Comparison of ENCODE assay signal across 24 cellular contexts in genomic region chr5:56206126-56206525, GRCh38. TPM values are rescaled to one million over a fixed set of nuclear protein-coding genes. Genes with fewer than 3 reads are reported as not detected.
DNase-seq lines count a peak whose midpoint lies in the region; ATAC-seq, FAIRE-seq and TF ChIP-seq lines count a peak whose summit lies in the region.
"Had no signal": no experiment of that assay in that cellular context is flagged by ENCODE, and none has a peak within 500 bp of the region (broad histone marks: within the 10 kb centered on the region; RNA-seq: fewer than 3 reads in every experiment).

No MANE protein-coding gene starts in this region.

- H3K4me3 ChIP-seq in PC-3 (ENCODE audit: low read length) (no peak overlapping the region), endothelial cell of umbilical vein (replicated peaks in 1 of 3; ENCODE audit: insufficient read depth in 1 of 3, low read depth in 1 of 3, low read length in 3 of 3) (no peak overlapping the region), osteoblast (ENCODE audit: insufficient read depth, low read length) (no peak overlapping the region)
- H3K4me3 ChIP-seq: adrenal gland, cardiac muscle cell, smooth muscle cell, thyroid gland had no signal

- H3K79me2 ChIP-seq in PC-3 (ENCODE audit: low read length) (no peaks in the 10 kb centered on the region), endothelial cell of umbilical vein (ENCODE audit: control insufficient read depth, insufficient read depth, low read length) (no peaks in the 10 kb centered on the region), osteoblast (ENCODE audit: insufficient read depth, low read length) (no peaks in the 10 kb centered on the region)

- H3F3A ChIP-seq in PC-3 (ENCODE audit: low read length, unreplicated experiment): no peaks in the 10 kb centered on the region

- intact Hi-C loops in PC-3 (cut with micrococcal nuclease) (loop anchor here (5.0 kb wide), 1 partner anchor 56 kb away; no protein-coding TSS in a partner anchor), endothelial cell of umbilical vein (cut with micrococcal nuclease) (no loop called here)

- H3K27me3 ChIP-seq in PC-3 (ENCODE audit: low read length) (no peaks in the 10 kb centered on the region), endothelial cell of umbilical vein (ENCODE audit: control insufficient read depth in 2 of 2, insufficient read depth in 2 of 2, low read length in 2 of 2) (no peaks in the 10 kb centered on the region), osteoblast (ENCODE audit: insufficient read depth, low read length) (no peaks in the 10 kb centered on the region)
- H3K27me3 ChIP-seq: adrenal gland, BE2C, cardiac muscle cell, thyroid gland had no signal

- H3K9me2 ChIP-seq in PC-3 (replicated peaks; ENCODE audit: low read length): no peaks in the 10 kb centered on the region

- H3K36me3 ChIP-seq in PC-3 (ENCODE audit: low read depth, low read length): no peaks in the 10 kb centered on the region
- no peaks in the 10 kb centered on the region for H3K36me3 ChIP-seq in endothelial cell of umbilical vein (ENCODE audit: control insufficient read depth in 2 of 2, extremely low read depth in 1 of 2, insufficient read depth in 2 of 2, low read length in 2 of 2)
- H3K36me3 ChIP-seq in osteoblast (ENCODE audit: insufficient read depth, low read length): no peaks in the 10 kb centered on the region
- H3K36me3 ChIP-seq: adrenal gland, BE2C, cardiac muscle cell, thyroid gland had no signal

- TF ChIP-seq POLR2A in endothelial cell of umbilical vein (IDR thresholded peaks at IDR 0.05; ENCODE audit: low read depth, low read length): no peak

- peak; percentile 81 for FAIRE-seq in endothelial cell of umbilical vein (lab: Jason Lieb, UNC)
- FAIRE-seq: H54 had no signal

- H3K9me1 ChIP-seq in endothelial cell of umbilical vein (replicated peaks; ENCODE audit: control insufficient read depth, extremely low read depth, insufficient read depth, low read length): no peaks in the 10 kb centered on the region

- H3K9ac ChIP-seq in PC-3 (ENCODE audit: low read length) (no peak overlapping the region), endothelial cell of umbilical vein (replicated peaks; ENCODE audit: extremely low read depth, insufficient read depth, low read length) (peak overlapping the region; percentile 41)

- ATAC-seq in PC-3 (peak; percentile 68), HG02938 (IDR thresholded peaks at IDR 0.05; ENCODE audit: unreplicated experiment) (no peak), HG02981 (IDR thresholded peaks at IDR 0.05; ENCODE audit: unreplicated experiment) (no peak)
- ATAC-seq: activated CD8-positive, alpha-beta T cell treated with anti-CD3 and anti-CD28 coated beads, Interleukin-2, amount 10 ng/mL, durations not matched to agents 7 days and 5 days had no signal

- CTCF ChIA-PET in PC-3 (lab: Charles Lee) (no interaction called here), endothelial cell of umbilical vein (lab: Charles Lee) (interaction anchor here (1.2 to 1.7 kb wide), 4 partner anchors 58 to 632 kb away, joined by 3 to 6 read pairs (median 4); no protein-coding TSS in a partner anchor), RWPE1 (lab: Yijun Ruan, JAX) (interaction anchor here (0.8 to 1.8 kb wide), 2 partner anchors 269 to 1908 kb away, joined by 4 to 6 read pairs; no protein-coding TSS in a partner anchor)

- H3K4me2 ChIP-seq in PC-3 (ENCODE audit: low read length) (no peak overlapping the region), endothelial cell of umbilical vein (ENCODE audit: insufficient read depth, low read length) (peak overlapping the region; percentile 20), osteoblast (ENCODE audit: insufficient read depth, low read length) (peak overlapping the region; percentile 4)
- H3K4me2 ChIP-seq: smooth muscle cell had no signal

- H3K27ac ChIP-seq in PC-3 (ENCODE audit: low read length): no peak overlapping the region
- peak overlapping the region; percentile 68 for H3K27ac ChIP-seq in endothelial cell of umbilical vein (ENCODE audit: insufficient read depth, low read depth, low read length)
- H3K27ac ChIP-seq in osteoblast (ENCODE audit: low read depth, low read length): peak overlapping the region; percentile 64
- no peak overlapping the region for H3K27ac ChIP-seq in RWPE1
- H3K27ac ChIP-seq: adrenal gland, cardiac muscle cell, thyroid gland had no signal

- H2AFZ ChIP-seq in PC-3 (ENCODE audit: low read length) (no peak overlapping the region), endothelial cell of umbilical vein (ENCODE audit: low read depth, low read length) (no peak overlapping the region), osteoblast (ENCODE audit: low read length) (peak overlapping the region; percentile 64)

- TF ChIP-seq CTCF in PC-3 (conservative IDR thresholded peaks at IDR 0.05; ENCODE audit: low read depth, low read length) (no peak), endothelial cell of umbilical vein (IDR thresholded peaks at IDR 0.05; ENCODE audit: extremely low read depth in 1 of 2, insufficient read depth in 1 of 2, low read depth in 1 of 2, low read length in 2 of 2) (no peak), osteoblast (IDR thresholded peaks at IDR 0.05; ENCODE audit: extremely low read depth, low read depth, low read length) (no peak), RWPE1 (conservative IDR thresholded peaks at IDR 0.05; ENCODE audit: low read depth) (no peak)

- DNase-seq in EL: peak; percentile 69
- peak; percentile 61 for DNase-seq in PC-3
- DNase-seq in endothelial cell of umbilical vein (ENCODE audit: low read depth, low spot score): peak; percentile 80
- peak; percentile 66 for DNase-seq in osteoblast (ENCODE audit: insufficient read length, low spot score, missing footprints)
- no peak for DNase-seq in NCI-H524 (lab: John Stamatoyannopoulos, UW)
- no peak for DNase-seq in RWPE1 (ENCODE audit: low spot score)
- DNase-seq: activated CD8-positive, alpha-beta T cell treated with anti-CD3 and anti-CD28 coated beads, Interleukin-2, amount 10 ng/mL, durations not matched to agents 7 days and 5 days; activated T-cell treated with anti-CD3 and anti-CD28 coated beads, Interleukin-2, amount 50 U/mL, for 1 hour; adrenal gland; BE2C; Caco-2; DND-41; kidney glomerular epithelial cell; NCI-H146; NCI-H69; nucleus accumbens; stimulated activated naive B cell treated with anti-CD40 and anti-IgM and Interleukin-4, amounts not matched to agents 10 μg/mL and 1 μg/mL and 100 μg/mL, for 72 hours; thyroid gland had no signal

- H4K20me1 ChIP-seq in PC-3 (ENCODE audit: low read length) (no peaks in the 10 kb centered on the region), endothelial cell of umbilical vein (replicated peaks; ENCODE audit: control insufficient read depth, extremely low read depth, insufficient read depth, low read length) (no peaks in the 10 kb centered on the region), osteoblast (ENCODE audit: insufficient read depth, low read length) (no peaks in the 10 kb centered on the region)

- dilution Hi-C loops in endothelial cell of umbilical vein (cut with MboI; ENCODE audit: extremely low pct_ligation_motif_present, low sequenced_read_pairs): no loop called here

- H3K9me3 ChIP-seq in PC-3 (ENCODE audit: low read length) (no peaks in the 10 kb centered on the region), endothelial cell of umbilical vein (replicated peaks; ENCODE audit: control insufficient read depth, insufficient read depth, low read length) (no peaks in the 10 kb centered on the region), osteoblast (ENCODE audit: low read depth, low read length) (no peaks in the 10 kb centered on the region)
- H3K9me3 ChIP-seq: adrenal gland, BE2C, Caco-2, thyroid gland had no signal

- no TSS peak for BruUV-seq in PC-3 (replicated peaks; lab: Mats Ljungman, UMichigan)
- no TSS peak for BruUV-seq in endothelial cell of umbilical vein (replicated peaks; lab: Mats Ljungman, UMichigan)

- POLR2A ChIA-PET in PC-3 (lab: Charles Lee; ENCODE audit: unreplicated experiment): no interaction called here
- POLR2A ChIA-PET in endothelial cell of umbilical vein (lab: Charles Lee): no interaction called here
- POLR2A ChIA-PET in RWPE1 (lab: Yijun Ruan, JAX; ENCODE audit: low non-redundant PET): no interaction called here

- H3K4me1 ChIP-seq in PC-3 (ENCODE audit: insufficient read depth, low read length): peaks cover 21% of the 10 kb centered on the region; the same call in 1 of the 2 replicates
- H3K4me1 ChIP-seq in endothelial cell of umbilical vein (ENCODE audit: control insufficient read depth, extremely low read depth, insufficient read depth, low read length): peaks cover 34% of the 10 kb centered on the region
- peaks cover 34% of the 10 kb centered on the region for H3K4me1 ChIP-seq in osteoblast (ENCODE audit: insufficient read depth, low read length)
- H3K4me1 ChIP-seq: adrenal gland, BE2C had no signal

TF ChIP-seq in endothelial cell of umbilical vein, 7 proteins besides CTCF, POLR2A, EP300 and RAD21:
- TF ChIP-seq JUN (IDR thresholded peaks at IDR 0.05; ENCODE audit: borderline replicate concordance, insufficient read depth, insufficient read length, low read depth) (peak; percentile 79), FOS (IDR thresholded peaks at IDR 0.05; ENCODE audit: borderline replicate concordance, insufficient read depth, low read length) (peak; percentile 83), GATA2 (IDR thresholded peaks at IDR 0.05; ENCODE audit: insufficient read depth, insufficient read length, low read depth, low read length) (peak; percentile 77), MYC (IDR thresholded peaks at IDR 0.05; ENCODE audit: low read depth, low read length) (no peak), POLR2AphosphoS5 (IDR thresholded peaks at IDR 0.05; ENCODE audit: insufficient read depth, low read depth, low read length) (no peak), EZH2 (IDR thresholded peaks at IDR 0.05; ENCODE audit: borderline replicate concordance, low read depth, low read length, severe bottlenecking) (no peak)
- TF ChIP-seq, protein P1, sequence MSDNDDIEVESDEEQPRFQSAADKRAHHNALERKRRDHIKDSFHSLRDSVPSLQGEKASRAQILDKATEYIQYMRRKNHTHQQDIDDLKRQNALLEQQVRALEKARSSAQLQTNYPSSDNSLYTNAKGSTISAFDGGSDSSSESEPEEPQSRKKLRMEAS (IDR thresholded peaks at IDR 0.05; ENCODE audit: insufficient read depth, insufficient read length): no peak

RNA-seq across cellular contexts. Expression of gene ANKRD55, which starts 27.0 kb away (rescaled TPM):
- total RNA-seq in PC-3 (2014; rRNA removed) (not detected in 2 replicates), endothelial cell of umbilical vein (1.2 and 2.1 TPM in 2 replicates), osteoblast (not detected in 2 replicates)
- 1.0 and 1.4 TPM in 2 replicates for polyA plus RNA-seq in endothelial cell of umbilical vein
- polyA plus RNA-seq in endothelial cell of umbilical vein (2011; cell fraction: cytosol; rRNA removed): 1.4 and 1.7 TPM in 2 replicates
- polyA plus RNA-seq in endothelial cell of umbilical vein (2011; cell fraction: nucleus; rRNA removed): 0.65 and 1.1 TPM in 2 replicates
- polyA plus RNA-seq in endothelial cell of umbilical vein (2012): 0.47 and 1.5 TPM in 2 replicates
- 1.0 and 1.1 TPM in 2 replicates for polyA minus RNA-seq in endothelial cell of umbilical vein
- not detected for polyA minus RNA-seq in endothelial cell of umbilical vein (2011; cell fraction: cytosol; rRNA and poly(A)+ RNA removed)
- 0.67 and 0.91 TPM in 2 replicates for polyA minus RNA-seq in endothelial cell of umbilical vein (2011; cell fraction: nucleus; rRNA and poly(A)+ RNA removed)
- total RNA-seq: cardiac muscle cell, renal cortical epithelial cell had no signal

Comparison
In these comparisons a context has a peak if more than half of its experiments do, and no peak if none do; other contexts are left out.
1. DNase-seq: peak in EL (single experiment), PC-3 (single experiment), endothelial cell of umbilical vein (single experiment) and osteoblast (single experiment); none in NCI-H524 (0 of 2) and RWPE1 (single experiment).
2. H3K27ac ChIP-seq: peak in endothelial cell of umbilical vein (single experiment) and osteoblast (single experiment); none in PC-3 (single experiment) and RWPE1 (single experiment).